ENCODE assay signal across 1 cellular context in the genomic region with DNA sequence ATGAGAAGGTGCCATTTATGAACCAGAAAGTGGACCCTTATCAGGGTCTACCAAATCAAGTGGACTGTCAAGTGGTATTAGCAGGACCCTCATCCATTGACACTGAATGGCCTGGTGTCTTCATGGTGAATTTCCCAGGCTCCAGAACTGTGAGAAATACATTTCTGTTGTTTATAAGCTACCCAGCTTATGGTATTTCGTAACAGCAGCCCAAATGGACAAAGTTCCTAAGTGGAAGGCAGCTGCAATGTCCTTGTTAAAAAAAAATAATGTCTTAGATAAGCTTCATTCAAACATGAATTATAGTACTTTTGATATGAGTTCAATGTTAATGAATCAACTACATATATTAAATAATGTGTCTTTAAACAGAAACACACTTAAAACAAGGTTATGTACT.
TF ChIP-seq lines count a peak whose summit lies in the region.

No MANE protein-coding gene starts in this region.

TF ChIP-seq in SK-N-SH treated with all-trans-retinoic acid at 6 μM for 48 hours, 23 proteins besides CTCF, POLR2A, EP300 and RAD21 (continued from another document):
- no peak for TF ChIP-seq CREB5 (CRISPR knock-in tag; IDR thresholded peaks at IDR 0.05; ENCODE audit: low read depth)
- no peak for TF ChIP-seq ZC3H10 (CRISPR knock-in tag; IDR thresholded peaks at IDR 0.05)
- no peak for TF ChIP-seq ESRRG (CRISPR knock-in tag; IDR thresholded peaks at IDR 0.05)
- no peak for TF ChIP-seq ARNTL (CRISPR knock-in tag; IDR thresholded peaks at IDR 0.05; ENCODE audit: borderline replicate concordance, low read depth)
- no peak for TF ChIP-seq PATZ1 (CRISPR knock-in tag; IDR thresholded peaks at IDR 0.05; ENCODE audit: borderline replicate concordance)
- TF ChIP-seq, protein P1, sequence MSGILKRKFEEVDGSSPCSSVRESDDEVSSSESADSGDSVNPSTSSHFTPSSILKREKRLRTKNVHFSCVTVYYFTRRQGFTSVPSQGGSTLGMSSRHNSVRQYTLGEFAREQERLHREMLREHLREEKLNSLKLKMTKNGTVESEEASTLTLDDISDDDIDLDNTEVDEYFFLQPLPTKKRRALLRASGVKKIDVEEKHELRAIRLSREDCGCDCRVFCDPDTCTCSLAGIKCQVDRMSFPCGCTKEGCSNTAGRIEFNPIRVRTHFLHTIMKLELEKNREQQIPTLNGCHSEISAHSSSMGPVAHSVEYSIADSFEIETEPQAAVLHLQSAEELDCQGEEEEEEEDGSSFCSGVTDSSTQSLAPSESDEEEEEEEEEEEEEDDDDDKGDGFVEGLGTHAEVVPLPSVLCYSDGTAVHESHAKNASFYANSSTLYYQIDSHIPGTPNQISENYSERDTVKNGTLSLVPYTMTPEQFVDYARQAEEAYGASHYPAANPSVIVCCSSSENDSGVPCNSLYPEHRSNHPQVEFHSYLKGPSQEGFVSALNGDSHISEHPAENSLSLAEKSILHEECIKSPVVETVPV (CRISPR knock-in tag; IDR thresholded peaks at IDR 0.05): no peak
- TF ChIP-seq ZFP3 (CRISPR knock-in tag; IDR thresholded peaks at IDR 0.05): no peak
- TF ChIP-seq PPARA (CRISPR knock-in tag; IDR thresholded peaks at IDR 0.05; ENCODE audit: borderline replicate concordance): no peak
- no peak for TF ChIP-seq BACH2 (CRISPR knock-in tag; IDR thresholded peaks at IDR 0.05; ENCODE audit: borderline replicate concordance)
- no peak for TF ChIP-seq OSR1 (CRISPR knock-in tag; IDR thresholded peaks at IDR 0.05)
- no peak for TF ChIP-seq RARB (CRISPR knock-in tag; IDR thresholded peaks at IDR 0.05)
- no peak for TF ChIP-seq CSDC2 (CRISPR knock-in tag; IDR thresholded peaks at IDR 0.05)
- TF ChIP-seq, protein P2, sequence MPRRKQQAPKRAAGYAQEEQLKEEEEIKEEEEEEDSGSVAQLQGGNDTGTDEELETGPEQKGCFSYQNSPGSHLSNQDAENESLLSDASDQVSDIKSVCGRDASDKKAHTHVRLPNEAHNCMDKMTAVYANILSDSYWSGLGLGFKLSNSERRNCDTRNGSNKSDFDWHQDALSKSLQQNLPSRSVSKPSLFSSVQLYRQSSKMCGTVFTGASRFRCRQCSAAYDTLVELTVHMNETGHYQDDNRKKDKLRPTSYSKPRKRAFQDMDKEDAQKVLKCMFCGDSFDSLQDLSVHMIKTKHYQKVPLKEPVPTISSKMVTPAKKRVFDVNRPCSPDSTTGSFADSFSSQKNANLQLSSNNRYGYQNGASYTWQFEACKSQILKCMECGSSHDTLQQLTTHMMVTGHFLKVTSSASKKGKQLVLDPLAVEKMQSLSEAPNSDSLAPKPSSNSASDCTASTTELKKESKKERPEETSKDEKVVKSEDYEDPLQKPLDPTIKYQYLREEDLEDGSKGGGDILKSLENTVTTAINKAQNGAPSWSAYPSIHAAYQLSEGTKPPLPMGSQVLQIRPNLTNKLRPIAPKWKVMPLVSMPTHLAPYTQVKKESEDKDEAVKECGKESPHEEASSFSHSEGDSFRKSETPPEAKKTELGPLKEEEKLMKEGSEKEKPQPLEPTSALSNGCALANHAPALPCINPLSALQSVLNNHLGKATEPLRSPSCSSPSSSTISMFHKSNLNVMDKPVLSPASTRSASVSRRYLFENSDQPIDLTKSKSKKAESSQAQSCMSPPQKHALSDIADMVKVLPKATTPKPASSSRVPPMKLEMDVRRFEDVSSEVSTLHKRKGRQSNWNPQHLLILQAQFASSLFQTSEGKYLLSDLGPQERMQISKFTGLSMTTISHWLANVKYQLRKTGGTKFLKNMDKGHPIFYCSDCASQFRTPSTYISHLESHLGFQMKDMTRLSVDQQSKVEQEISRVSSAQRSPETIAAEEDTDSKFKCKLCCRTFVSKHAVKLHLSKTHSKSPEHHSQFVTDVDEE (CRISPR knock-in tag; IDR thresholded peaks at IDR 0.05): no peak
- TF ChIP-seq GLIS3 (CRISPR knock-in tag; IDR thresholded peaks at IDR 0.05): no peak
- TF ChIP-seq ISL1 (CRISPR knock-in tag; IDR thresholded peaks at IDR 0.05): no peak
- no peak for TF ChIP-seq ZFP30 (CRISPR knock-in tag; IDR thresholded peaks at IDR 0.05)
- TF ChIP-seq ZNF70 (CRISPR knock-in tag; IDR thresholded peaks at IDR 0.05): no peak
- TF ChIP-seq TCF4 (CRISPR knock-in tag; IDR thresholded peaks at IDR 0.05; ENCODE audit: borderline replicate concordance): no peak
